8 cellular contexts compared by ENCODE assay signal in the genomic region with DNA sequence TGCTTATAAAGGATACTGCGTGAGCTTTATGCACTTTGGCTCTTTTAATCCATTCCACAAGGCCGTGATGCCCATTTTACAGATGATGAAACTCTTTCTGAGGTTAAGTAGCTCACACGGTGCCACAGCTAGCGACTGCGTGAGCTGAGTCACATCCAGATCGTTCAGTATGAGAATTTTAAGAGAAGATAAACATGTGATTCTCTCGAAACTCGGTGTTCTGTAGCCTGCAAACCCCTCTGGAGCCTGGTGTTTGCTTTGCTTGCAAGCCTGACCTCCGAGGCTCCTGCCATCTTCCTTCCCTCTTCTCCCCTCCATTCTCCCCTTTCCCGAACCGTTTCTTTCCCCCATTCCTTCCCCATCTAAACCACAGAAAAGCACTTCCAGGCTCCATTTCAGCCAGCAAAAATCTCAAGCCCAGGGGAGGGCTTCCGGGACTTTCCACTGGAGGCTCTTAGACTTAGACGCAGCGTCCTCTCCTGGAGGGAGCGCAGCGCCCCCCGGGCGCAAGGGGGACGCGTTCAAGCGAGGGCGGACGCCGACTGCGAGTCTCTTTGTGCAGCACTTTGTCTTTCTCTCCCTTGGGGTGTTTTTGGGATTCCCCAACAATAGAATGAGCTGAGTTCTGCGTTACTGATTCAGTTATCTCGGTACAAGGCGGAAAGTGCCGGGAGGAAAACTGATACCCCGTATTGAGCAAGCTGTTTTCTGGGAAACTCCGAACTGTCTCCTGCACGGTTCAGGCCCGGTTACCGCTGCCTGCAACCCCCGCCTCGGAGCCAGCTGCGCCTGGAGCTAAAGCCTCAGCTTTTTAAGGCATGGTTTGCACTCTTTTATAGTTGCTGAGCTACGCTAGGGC. TPM values are rescaled to one million over a fixed set of nuclear protein-coding genes. Genes with fewer than 3 reads are reported as not detected.
A peak's percentile ranks its signal among the peaks of the same experiment; 100 is the strongest.
DNase-seq lines count a peak whose midpoint lies in the region; ATAC-seq, FAIRE-seq and TF ChIP-seq lines count a peak whose summit lies in the region.

No MANE protein-coding gene starts in this region.

- H3K27me3 ChIP-seq in GM06990 (replicated peaks; ENCODE audit: control insufficient read depth, insufficient read depth, low read length) (no peaks in the 10 kb centered on the region), GM12878 (replicated peaks in 1 of 2; ENCODE audit: control insufficient read depth in 2 of 2, insufficient read depth in 2 of 2, low read length in 1 of 2) (no peaks in the 10 kb centered on the region)

- H3K27ac Mint-ChIP-seq in stimulated activated naive CD8-positive, alpha-beta T cell treated with anti-CD3 and anti-CD28 coated beads, Interleukin-15, amount 100 ng/mL, for 72 hours = peak overlapping the region; percentile 60 to 93

- peak; percentile 75 for FAIRE-seq in GM12878 (lab: Jason Lieb, UNC)

- peak overlapping the region; percentile 98 for H3K4me2 ChIP-seq in GM12878 (ENCODE audit: control insufficient read depth, insufficient read depth)

- peaks cover 23% of the 10 kb centered on the region for H3K4me1 ChIP-seq in GM12878 (ENCODE audit: control insufficient read depth, insufficient read depth, low read length)

- peak overlapping the region; percentile 79 to 84 for H3K4me3 Mint-ChIP-seq in stimulated activated naive CD8-positive, alpha-beta T cell treated with anti-CD3 and anti-CD28 coated beads, Interleukin-15, amount 100 ng/mL, for 72 hours

- H4K20me1 ChIP-seq in GM12878 (ENCODE audit: control insufficient read depth, insufficient read depth) = no peaks in the 10 kb centered on the region

- peak overlapping the region; percentile 54 for H3K4me3 ChIP-seq in GM06990 (replicated peaks; ENCODE audit: low read depth, low read length)
- H3K4me3 ChIP-seq in GM12878 = peak overlapping the region; percentile 65

- peak; percentile 76 for TF ChIP-seq CTCF in GM06990 (IDR thresholded peaks at IDR 0.05; ENCODE audit: insufficient read depth, low read length, poor library complexity, severe bottlenecking)
- peak; percentile 51 to 76 (median 63); a peak in 5 of 6 replicates for TF ChIP-seq CTCF in GM12878 (IDR thresholded peaks at IDR 0.05 in 2 of 3, conservative IDR thresholded peaks at IDR 0.05 in 1 of 3; ENCODE audit: control insufficient read depth in 2 of 3, extremely low read depth in 1 of 3, insufficient read depth in 1 of 3, low read depth in 3 of 3, low read length in 3 of 3)

- DNase-seq in GM06990 (ENCODE audit: extremely low read depth, insufficient read length) (peak; percentile 89), GM12878 (ENCODE audit: low read depth, low spot score) (peak; percentile 76), left lobe of liver (ENCODE audit: low spot score) (no peak), glomerular visceral epithelial cell (ENCODE audit: extremely low spot score) (no peak), HK-2 (ENCODE audit: unreplicated experiment) (no peak)
- peak; percentile 25 to 59 for DNase-seq in stimulated activated naive CD8-positive, alpha-beta T cell treated with anti-CD3 and anti-CD28 coated beads, Interleukin-15, amount 100 ng/mL, for 72 hours

- peaks cover 0 to 8% of the 10 kb centered on the region in 2 donors for H3K9me3 Mint-ChIP-seq in stimulated activated naive CD8-positive, alpha-beta T cell treated with anti-CD3 and anti-CD28 coated beads, Interleukin-15, amount 100 ng/mL, for 72 hours

- BruUV-seq in GM12878 (replicated peaks; lab: Mats Ljungman, UMichigan) = no TSS peak

- no peaks in the 10 kb centered on the region for H3K36me3 ChIP-seq in GM06990 (ENCODE audit: control insufficient read depth, insufficient read depth, low read length)
- no peaks in the 10 kb centered on the region for H3K36me3 ChIP-seq in GM12878 (ENCODE audit: control insufficient read depth in 2 of 2, insufficient read depth in 2 of 2, low read length in 1 of 2)

- peak overlapping the region; percentile 68 for H3K9ac ChIP-seq in GM12878 (ENCODE audit: control insufficient read depth, insufficient read depth, low read length)

- peak; percentile 79 for ATAC-seq in GM19463 (IDR thresholded peaks at IDR 0.05; ENCODE audit: unreplicated experiment)
- ATAC-seq in HG03520 (IDR thresholded peaks at IDR 0.05; ENCODE audit: unreplicated experiment) = peak; percentile 65
- peak; percentile 89 for ATAC-seq in GM12878
- peak; percentile 60 for ATAC-seq in left lobe of liver
- ATAC-seq in stimulated activated naive CD8-positive, alpha-beta T cell treated with anti-CD3 and anti-CD28 coated beads, Interleukin-15, amount 100 ng/mL, for 72 hours = peak; percentile 92

- under 1% methylated on average over 38 of the region's 38 CpGs for WGBS in GM12878 (ENCODE audit: insufficient coverage, insufficient replicate concordance, low lambda C conversion rate, missing lambda C conversion rate)

- peak; percentile 26 to 40; a peak in 2 of 4 replicates for TF ChIP-seq EP300 in GM12878 (IDR thresholded peaks at IDR 0.05; ENCODE audit: borderline replicate concordance in 1 of 2, control insufficient read depth in 1 of 2, low read depth in 2 of 2, low read length in 2 of 2)

- POLR2A ChIA-PET in GM12878 (lab: Charles Lee) = interaction anchor here (0.7 to 1.1 kb wide), 3 partner anchors 12 to 103 kb away, joined by 3 to 4 read pairs (median 3); no protein-coding TSS in a partner anchor

- no peaks in the 10 kb centered on the region for H3K79me2 ChIP-seq in GM12878 (ENCODE audit: control insufficient read depth, insufficient read depth, low read length)

- in situ Hi-C loops in GM12878 (cut with MboI) = no loop called here

- H3K9me3 ChIP-seq in GM12878 (replicated peaks; ENCODE audit: control insufficient read depth, insufficient read depth, low read length) = no peaks in the 10 kb centered on the region

- peak overlapping the region; percentile 85 for H3K27ac ChIP-seq in GM12878 (ENCODE audit: control insufficient read depth, insufficient read depth)

- SMC1A ChIA-PET in GM12878 (lab: Charles Lee; ENCODE audit: uncharacterized antibody, unreplicated experiment) = interaction anchor here (0.5 to 3.7 kb wide), 31 partner anchors 8 to 385 kb away, joined by 3 to 18 read pairs (median 4); no protein-coding TSS in a partner anchor

- peak overlapping the region; percentile 95 for H2AFZ ChIP-seq in GM12878 (ENCODE audit: control insufficient read depth, low read depth, low read length)

- peak; percentile 57 for TF ChIP-seq POLR2A in GM12878 (IDR thresholded peaks at IDR 0.05; ENCODE audit: low read depth, low read length)

- RAD21 ChIA-PET in GM12878 (lab: Charles Lee; ENCODE audit: unreplicated experiment) = interaction anchor here (0.5 to 2.6 kb wide), 32 partner anchors 10 to 642 kb away, joined by 3 to 21 read pairs (median 4); a partner anchor contains a TSS

- intact Hi-C loops in GM12878 (cut with micrococcal nuclease; ENCODE audit: unreplicated experiment) = loop anchor here (1.0 to 5.0 kb wide), 6 partner anchors 38 to 225 kb away; a partner anchor contains a TSS

- H3K27me3 Mint-ChIP-seq in stimulated activated naive CD8-positive, alpha-beta T cell treated with anti-CD3 and anti-CD28 coated beads, Interleukin-15, amount 100 ng/mL, for 72 hours = peaks cover 64% of the 10 kb centered on the region

- peak; percentile 77 for TF ChIP-seq RAD21 in GM12878 (IDR thresholded peaks at IDR 0.05; ENCODE audit: insufficient read depth, low read depth, low read length)

- CTCF ChIA-PET in GM12878 (lab: Yijun Ruan, JAX) = interaction anchor here (0.6 to 3.1 kb wide), 24 partner anchors 8 to 624 kb away, joined by 3 to 17 read pairs (median 4); a partner anchor contains a TSS

- peaks cover 9% of the 10 kb centered on the region for H3K4me1 Mint-ChIP-seq in stimulated activated naive CD8-positive, alpha-beta T cell treated with anti-CD3 and anti-CD28 coated beads, Interleukin-15, amount 100 ng/mL, for 72 hours

TF ChIP-seq in GM12878, 131 proteins besides CTCF, POLR2A, EP300 and RAD21 (continues in another document):
- TF ChIP-seq, protein P1, sequence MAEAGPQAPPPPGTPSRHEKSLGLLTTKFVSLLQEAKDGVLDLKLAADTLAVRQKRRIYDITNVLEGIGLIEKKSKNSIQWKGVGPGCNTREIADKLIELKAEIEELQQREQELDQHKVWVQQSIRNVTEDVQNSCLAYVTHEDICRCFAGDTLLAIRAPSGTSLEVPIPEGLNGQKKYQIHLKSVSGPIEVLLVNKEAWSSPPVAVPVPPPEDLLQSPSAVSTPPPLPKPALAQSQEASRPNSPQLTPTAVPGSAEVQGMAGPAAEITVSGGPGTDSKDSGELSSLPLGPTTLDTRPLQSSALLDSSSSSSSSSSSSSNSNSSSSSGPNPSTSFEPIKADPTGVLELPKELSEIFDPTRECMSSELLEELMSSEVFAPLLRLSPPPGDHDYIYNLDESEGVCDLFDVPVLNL (IDR thresholded peaks at IDR 0.05; ENCODE audit: low read depth, low read length) = 0 out of 2 replicates have a peak, but pooled peaks have one; percentile 39
- TF ChIP-seq ZNF217 (IDR thresholded peaks at IDR 0.05) (peak; percentile 84), BMI1 (IDR thresholded peaks at IDR 0.05; ENCODE audit: borderline replicate concordance) (no peak), ATF7 (IDR thresholded peaks at IDR 0.05; ENCODE audit: low read depth) (0 out of 2 replicates have a peak, but pooled peaks have one; percentile 31), SUPT20H (IDR thresholded peaks at IDR 0.05; ENCODE audit: borderline replicate concordance, control insufficient read depth, low read depth, low read length) (no peak), CHD1 (IDR thresholded peaks at IDR 0.05; ENCODE audit: low read depth, low read length) (no peak)

RNA-seq across cellular contexts. Expression of a gene that starts 38.0 kb away (rescaled TPM):
- total RNA-seq in GM12878 (2013; cell fraction: nucleolus; rRNA removed) = 6.3 and 7.3 TPM in 2 replicates
- total RNA-seq in GM12878 (2014; rRNA removed) (2.4 and 3.0 TPM in 2 replicates), GM12878 (2014; rRNA removed; fragmentation: Illumina TruSeq; extraction: Trizol) (3.4 TPM in 2 replicates), GM12878 (2021) (9.0 and 10.1 TPM in 2 replicates), left lobe of liver (6.1 TPM)
- 10.2 TPM for polyA plus RNA-seq in GM12878 (2011; ENCODE audit: low read depth)
- polyA plus RNA-seq in GM12878 (2011; rRNA removed) (0.35 and 0.65 TPM in 2 replicates), GM12878 (2014; fragmentation: Illumina TruSeq; extraction: Trizol) (4.6 and 5.2 TPM in 2 replicates), GM12878 (2014; fragmentation: Nextera tagmentation; extraction: Ambion mirVana) (1 to 10 TPM; 2.2 to 3.0 TPM), GM12878 (2014; rRNA removed) (2.7 and 3.4 TPM in 2 replicates), GM12878 (2016; fragmentation: Nextera tagmentation; extraction: Ambion mirVana) (10 to 100 TPM; 22.0 to 29.7 TPM)
- polyA plus RNA-seq in GM12878 (2011; cell fraction: cytosol; rRNA removed) = 0.66 and 0.67 TPM in 2 replicates
- polyA plus RNA-seq in GM12878 (2011; cell fraction: nucleus; rRNA removed) = 0.49 and 0.56 TPM in 2 replicates
- polyA plus RNA-seq in GM12878 (2012) = 16.1 and 16.6 TPM in 2 replicates
- polyA minus RNA-seq in GM12878 (2011; rRNA and poly(A)+ RNA removed) = 1.7 and 2.5 TPM in 2 replicates
- polyA minus RNA-seq in GM12878 (2011; cell fraction: cytosol; rRNA and poly(A)+ RNA removed) = 0.52 and 0.67 TPM in 2 replicates
- 0.85 and 1.1 TPM in 2 replicates for polyA minus RNA-seq in GM12878 (2011; cell fraction: nucleus; rRNA and poly(A)+ RNA removed)

Comparison
In these comparisons a context has a peak if more than half of its experiments do, and no peak if none do; other contexts are left out.
1. DNase-seq: peak in GM06990 (single experiment), GM12878 (single experiment) and stimulated activated naive CD8-positive, alpha-beta T cell treated with anti-CD3 and anti-CD28 coated beads, Interleukin-15, amount 100 ng/mL, for 72 hours (2 of 2); none in left lobe of liver (single experiment), glomerular visceral epithelial cell (single experiment) and HK-2 (single experiment).
2. Peak in every context shown above with its lines, with median percentiles within 50 percentile points of each other: ATAC-seq.